Comparison of ENCODE assay signal across 29 cellular contexts in the genomic region with DNA sequence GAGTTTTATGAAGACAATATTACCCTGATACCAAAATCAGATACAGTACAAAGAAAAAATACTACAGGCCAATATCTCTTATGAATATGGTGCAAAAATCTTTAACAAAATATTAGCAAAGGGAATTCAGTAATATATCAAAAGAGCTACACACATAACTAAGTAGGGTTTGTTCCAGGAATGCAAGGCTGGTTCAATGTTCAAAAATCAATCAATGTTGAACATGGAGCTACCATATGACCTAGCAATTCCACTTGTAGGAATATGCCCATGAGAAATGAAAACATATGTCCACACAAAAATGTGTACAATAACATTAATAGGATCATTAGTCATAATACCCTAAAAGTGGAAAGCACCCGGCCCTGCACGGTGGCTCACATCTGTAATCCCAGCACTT.
"Had no signal": no experiment of that assay in that cellular context is flagged by ENCODE, and none has a peak within 500 bp of the region (broad histone marks: within the 10 kb centered on the region; RNA-seq: fewer than 3 reads in every experiment).

No MANE protein-coding gene starts in this region.

- H3K27ac Mint-ChIP-seq: stimulated activated effector memory CD8-positive, alpha-beta T cell treated with anti-CD3 and anti-CD28 coated beads, Interleukin-12 subunit alpha, Interleukin-12 subunit beta, amount 100 ng/mL, for 72 hours; stimulated activated memory B cell treated with anti-CD40 and anti-IgM and Interleukin-4, amounts not matched to agents 10 μg/mL and 1 μg/mL and 100 μg/mL, for 72 hours; stimulated activated naive B cell treated with anti-CD40 and anti-IgM and Interleukin-4, amounts not matched to agents 10 μg/mL and 1 μg/mL and 100 μg/mL, for 72 hours; stimulated activated naive CD8-positive, alpha-beta T cell treated with anti-CD3 and anti-CD28 coated beads, Interleukin-15, amount 100 ng/mL, for 72 hours; stimulated activated naive CD8-positive, alpha-beta T cell treated with anti-CD3 and anti-CD28 coated beads, Interleukin-15, Interleukin-2, amounts not matched to agents 100 ng/mL and 50 ng/mL, for 24 hours; type B pancreatic cell had no signal

- H3K4me3 ChIP-seq: stomach, suprapubic skin, testis, thoracic aorta, thyroid gland, tibial artery, tibial nerve, transverse colon, upper lobe of left lung, upper lobe of right lung, uterus, vagina had no signal

- H3K27ac ChIP-seq: stomach, suprapubic skin, testis, thoracic aorta, thyroid gland, tibial artery, tibial nerve, transverse colon, upper lobe of left lung, upper lobe of right lung, uterus, vagina had no signal

- ATAC-seq: stimulated activated effector memory CD8-positive, alpha-beta T cell treated with anti-CD3 and anti-CD28 coated beads, Interleukin-12 subunit alpha, Interleukin-12 subunit beta, amount 100 ng/mL, for 72 hours; stimulated activated memory B cell treated with anti-CD40 and anti-IgM and Interleukin-4, amounts not matched to agents 10 μg/mL and 1 μg/mL and 100 μg/mL, for 72 hours; stimulated activated naive B cell treated with anti-CD40 and anti-IgM and Interleukin-4, amounts not matched to agents 10 μg/mL and 1 μg/mL and 100 μg/mL, for 72 hours; stimulated activated naive CD8-positive, alpha-beta T cell treated with anti-CD3 and anti-CD28 coated beads, Interleukin-15, amount 100 ng/mL, for 72 hours; stimulated activated naive CD8-positive, alpha-beta T cell treated with anti-CD3 and anti-CD28 coated beads, Interleukin-15, Interleukin-2, amounts not matched to agents 100 U/mL and 50 U/mL, for 24 hours; upper lobe of right lung had no signal

- H3K9me3 ChIP-seq: testis, thyroid gland, uterus had no signal

- H3K36me3 ChIP-seq: stomach, suprapubic skin, thoracic aorta, thyroid gland, tibial nerve, transverse colon, upper lobe of left lung, upper lobe of right lung, uterus, vagina had no signal

- FAIRE-seq: urothelium cell line had no signal

- H3K4me3 Mint-ChIP-seq: stimulated activated effector memory CD8-positive, alpha-beta T cell treated with anti-CD3 and anti-CD28 coated beads, Interleukin-12 subunit alpha, Interleukin-12 subunit beta, amount 100 ng/mL, for 72 hours; stimulated activated memory B cell treated with anti-CD40 and anti-IgM and Interleukin-4, amounts not matched to agents 10 μg/mL and 1 μg/mL and 100 μg/mL, for 72 hours; stimulated activated naive B cell treated with anti-CD40 and anti-IgM and Interleukin-4, amounts not matched to agents 10 μg/mL and 1 μg/mL and 100 μg/mL, for 72 hours; stimulated activated naive CD8-positive, alpha-beta T cell treated with anti-CD3 and anti-CD28 coated beads, Interleukin-15, amount 100 ng/mL, for 72 hours; stimulated activated naive CD8-positive, alpha-beta T cell treated with anti-CD3 and anti-CD28 coated beads, Interleukin-15, Interleukin-2, amounts not matched to agents 100 ng/mL and 50 ng/mL, for 24 hours; type B pancreatic cell had no signal

- H3K27me3 ChIP-seq: testis, thyroid gland, tibial artery, vagina had no signal

- DNase-seq: stimulated activated CD4-positive, alpha-beta T cell treated with anti-CD3 and anti-CD28 coated beads, Interleukin-2, amount 100 ng/mL, for 48 hours; stimulated activated CD4-positive, alpha-beta T cell treated with anti-CD3 and anti-CD28 coated beads, Interleukin-4, amount 100 ng/mL, for 1 hour; stimulated activated CD4-positive, alpha-beta T cell treated with anti-CD3 and anti-CD28 coated beads, Interleukin-4, amount 100 ng/mL, for 24 hours; stimulated activated CD4-positive, alpha-beta T cell treated with anti-CD3 and anti-CD28 coated beads, Interleukin-4, amount 100 ng/mL, for 4 hours; stimulated activated CD8-positive, alpha-beta memory T cell treated with anti-CD3 and anti-CD28 coated beads, Interleukin-4, amount 100 ng/mL, for 48 hours; stimulated activated naive B cell treated with anti-CD40 and anti-IgM and Interleukin-4, amounts not matched to agents 10 μg/mL and 1 μg/mL and 100 μg/mL, for 72 hours; stimulated activated naive CD4-positive, alpha-beta T cell; stimulated activated naive CD4-positive, alpha-beta T cell treated with Interleukin-2 at 50 U/mL for 16 hours; stimulated activated naive CD8-positive, alpha-beta T cell treated with anti-CD3 and anti-CD28 coated beads, Interleukin-15, amount 100 ng/mL, for 72 hours; stimulated activated naive CD8-positive, alpha-beta T cell treated with anti-CD3 and anti-CD28 coated beads, Interleukin-15, Interleukin-2, amounts not matched to agents 100 U/mL and 50 U/mL, for 24 hours; stomach; substantia nigra; testis; thyroid gland; tibial artery; transverse colon; trophoblast cell; upper lobe of left lung; upper lobe of right lung; uterus had no signal

- H3K36me3 Mint-ChIP-seq: stimulated activated effector memory CD8-positive, alpha-beta T cell treated with anti-CD3 and anti-CD28 coated beads, Interleukin-12 subunit alpha, Interleukin-12 subunit beta, amount 100 ng/mL, for 72 hours had no signal
